In the genomic region with DNA sequence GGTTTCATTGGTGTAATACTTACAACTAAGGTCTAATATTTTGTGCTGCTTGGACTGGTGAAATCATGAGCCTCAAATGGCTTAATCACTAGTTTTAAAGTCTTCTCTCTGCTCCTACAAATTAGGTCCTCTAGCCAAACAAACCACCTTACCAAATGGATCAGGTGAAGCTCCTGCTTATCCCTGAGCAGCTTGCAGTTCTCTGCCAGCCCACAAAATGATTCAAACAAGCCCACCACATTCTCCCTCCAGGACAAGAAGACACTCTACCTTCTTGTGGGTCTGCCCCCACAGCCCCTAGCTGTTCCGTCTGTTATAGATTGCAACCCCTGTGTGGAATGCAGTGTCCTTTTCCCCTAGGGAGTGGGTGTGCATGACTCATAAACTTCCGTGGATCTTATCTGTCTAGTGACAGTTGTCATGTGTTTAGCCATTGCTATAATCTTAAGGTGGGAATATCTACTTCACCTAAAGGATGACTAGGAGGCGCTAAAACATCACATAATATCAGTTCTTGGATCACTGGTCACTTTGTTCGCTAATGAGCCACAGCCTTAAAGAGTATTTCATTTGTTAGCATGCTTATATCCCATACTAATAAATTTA, we compare ENCODE assay signal across 12 cellular contexts.
A peak's percentile ranks its signal among the peaks of the same experiment; 100 is the strongest.
DNase-seq lines count a peak whose midpoint lies in the region; TF ChIP-seq lines count a peak whose summit lies in the region.
"Had no signal": no experiment of that assay in that cellular context is flagged by ENCODE, and none has a peak within 500 bp of the region (broad histone marks: within the 10 kb centered on the region; RNA-seq: fewer than 3 reads in every experiment).

No MANE protein-coding gene starts in this region.

- H3K79me2 ChIP-seq in OCI-LY3 (ENCODE audit: low read length): no peaks in the 10 kb centered on the region
- H3K79me2 ChIP-seq in osteoblast (ENCODE audit: insufficient read depth, low read length): no peaks in the 10 kb centered on the region

- intact Hi-C loops in transverse colon (cut with DNase I; ENCODE audit: low total_unique reads): no loop called here

- TF ChIP-seq CTCF in OCI-LY3 (IDR thresholded peaks at IDR 0.05; ENCODE audit: low read depth, low read length) (peak; percentile 36), transverse colon (IDR thresholded peaks at IDR 0.05) (peak in 3 of 5 experiments; percentile 11 to 14 (median 14)), osteoblast (IDR thresholded peaks at IDR 0.05; ENCODE audit: extremely low read depth, low read depth, low read length) (no peak)

- in situ Hi-C loops in transverse colon (cut with MboI; ENCODE audit: low pct_ligation_motif_present in 1 of 4, low pct_unique_long_range_greater_than_20kb in 1 of 4, low sequenced_read_pairs in 3 of 4): no loop called here

- no peak overlapping the region for H3K9ac ChIP-seq in OCI-LY3 (ENCODE audit: low read length)

- H3K36me3 ChIP-seq in OCI-LY3 (replicated peaks; ENCODE audit: low read depth, low read length): no peaks in the 10 kb centered on the region
- H3K36me3 ChIP-seq in transverse colon: no peaks in the 10 kb centered on the region
- no peaks in the 10 kb centered on the region for H3K36me3 ChIP-seq in osteoblast (ENCODE audit: insufficient read depth, low read length)
- H3K36me3 ChIP-seq: MG63 had no signal

- H3K9me3 ChIP-seq in OCI-LY3 (ENCODE audit: insufficient read depth, low read length): no peaks in the 10 kb centered on the region
- H3K9me3 ChIP-seq in transverse colon: no peaks in the 10 kb centered on the region
- no peaks in the 10 kb centered on the region for H3K9me3 ChIP-seq in osteoblast (ENCODE audit: low read depth, low read length)
- H3K9me3 ChIP-seq: MG63, testis had no signal

- no peaks in the 10 kb centered on the region for H4K20me1 ChIP-seq in OCI-LY3 (ENCODE audit: insufficient read depth, low read length)
- no peaks in the 10 kb centered on the region for H4K20me1 ChIP-seq in osteoblast (ENCODE audit: insufficient read depth, low read length)

- H3K27ac ChIP-seq in OCI-LY3 (ENCODE audit: low read length) (no peak overlapping the region), epithelial cell of prostate (no peak overlapping the region), transverse colon (no peak overlapping the region), osteoblast (ENCODE audit: low read depth, low read length) (no peak overlapping the region)
- H3K27ac ChIP-seq: testis had no signal

- H3K4me3 ChIP-seq in OCI-LY3 (ENCODE audit: low read length): no peak overlapping the region
- no peak overlapping the region for H3K4me3 ChIP-seq in transverse colon
- H3K4me3 ChIP-seq in osteoblast (ENCODE audit: insufficient read depth, low read length): no peak overlapping the region
- H3K4me3 ChIP-seq: MG63, testis had no signal

- WGBS in transverse colon (ENCODE audit: low coverage in 1 of 2), 2 donors: 29 to 32% methylated on average over 3 to 4 of the region's 4 CpGs

- no peak for TF ChIP-seq EP300 in transverse colon (IDR thresholded peaks at IDR 0.05; ENCODE audit: low read depth)

- no peaks in the 10 kb centered on the region for H3K27me3 ChIP-seq in OCI-LY3 (ENCODE audit: low read depth, low read length)
- no peaks in the 10 kb centered on the region for H3K27me3 ChIP-seq in transverse colon
- H3K27me3 ChIP-seq in osteoblast (ENCODE audit: insufficient read depth, low read length): no peaks in the 10 kb centered on the region
- H3K27me3 ChIP-seq: MG63, testis had no signal

- no peak overlapping the region for H3K4me2 ChIP-seq in OCI-LY3 (ENCODE audit: low read length)
- H3K4me2 ChIP-seq in osteoblast (ENCODE audit: insufficient read depth, low read length): no peak overlapping the region

- H2AFZ ChIP-seq in OCI-LY3 (ENCODE audit: low read depth, low read length) (0 out of 2 replicates have a peak overlapping the region, but pooled peaks have one; percentile 30), osteoblast (ENCODE audit: low read length) (no peak overlapping the region)

- DNase-seq in NCI-H1417 (lab: John Stamatoyannopoulos, UW): peak in 2 of 3 experiments; percentile 11 to 12
- DNase-seq in NCI-H1417 treated with DMSO at 0.1 percent for 48 hours (lab: John Stamatoyannopoulos, UW): no peak
- DNase-seq in epithelial cell of prostate (ENCODE audit: low read depth, low spot score): peak; percentile 8
- DNase-seq in transverse colon: no peak
- DNase-seq in NK-92 (lab: John Stamatoyannopoulos, UW; ENCODE audit: unreplicated experiment): no peak
- DNase-seq in osteoblast (ENCODE audit: insufficient read length, low spot score, missing footprints): no peak
- DNase-seq in GDM1 (lab: John Stamatoyannopoulos, UW): no peak
- DNase-seq: activated CD4-positive, alpha-beta T cell treated with anti-CD3 and anti-CD28 coated beads, Interleukin-2, amount 50 U/mL, for 48 hours; kidney glomerular epithelial cell; MG63; testis had no signal

- H3K4me1 ChIP-seq in OCI-LY3 (ENCODE audit: low read length): no peaks in the 10 kb centered on the region
- H3K4me1 ChIP-seq in transverse colon: no peaks in the 10 kb centered on the region
- no peaks in the 10 kb centered on the region for H3K4me1 ChIP-seq in osteoblast (ENCODE audit: insufficient read depth, low read length)
- H3K4me1 ChIP-seq: testis had no signal

- TF ChIP-seq POLR2A in transverse colon (IDR thresholded peaks at IDR 0.05): no peak

Comparison
In these comparisons a context has a peak if more than half of its experiments do, and no peak if none do; other contexts are left out.
1. DNase-seq: peak in NCI-H1417 (2 of 3) and epithelial cell of prostate (single experiment); none in NCI-H1417 treated with DMSO at 0.1 percent for 48 hours (single experiment), transverse colon (single experiment), NK-92 (single experiment), osteoblast (single experiment) and GDM1 (single experiment).